ENCODE assay signal across 11 cellular contexts in the genomic region with DNA sequence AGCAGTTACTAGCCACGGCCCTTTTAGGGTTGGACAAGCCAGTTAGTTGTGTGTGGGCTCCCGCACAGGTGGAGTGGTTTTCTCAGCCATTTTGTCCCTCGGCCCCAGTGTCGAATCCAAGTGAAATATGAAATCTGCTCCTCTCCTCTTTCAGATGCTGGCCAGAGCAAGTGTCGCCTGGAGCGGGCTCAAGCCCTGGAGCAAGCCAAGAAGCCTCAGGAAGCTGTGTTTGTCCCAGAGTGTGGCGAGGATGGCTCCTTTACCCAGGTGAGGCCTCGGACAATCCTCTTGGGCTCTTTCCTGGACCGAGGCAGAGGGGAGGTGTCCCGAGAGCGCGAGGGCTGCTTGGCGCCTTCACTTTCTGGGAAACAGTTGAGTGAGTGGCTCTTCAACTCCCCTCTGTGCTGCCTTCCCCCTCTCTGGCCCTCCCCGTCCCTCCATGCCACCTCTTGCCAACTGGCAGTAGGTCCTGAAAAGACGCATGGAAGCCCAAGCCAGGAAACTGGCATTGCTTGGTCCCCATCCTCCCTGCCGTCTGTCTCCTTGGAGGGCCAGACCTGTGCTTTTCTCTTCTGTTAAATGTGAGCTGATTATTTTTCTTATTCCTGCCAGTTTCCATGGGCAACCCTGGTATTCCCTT.
"Had no signal": no experiment of that assay in that cellular context is flagged by ENCODE, and none has a peak within 500 bp of the region (broad histone marks: within the 10 kb centered on the region; RNA-seq: fewer than 3 reads in every experiment).

No MANE protein-coding gene starts in this region.

- H3K4me3 ChIP-seq: lower lobe of right lung, stomach, vagina had no signal

- H3K9me3 ChIP-seq: lower lobe of right lung, stomach, vagina had no signal

- ATAC-seq: activated CD4-positive, CD25-positive, alpha-beta regulatory T cell treated with anti-CD3 and anti-CD28 coated beads, Interleukin-2, amount 50 U/mL, for 24 hours; lower lobe of right lung; naive thymus-derived CD4-positive, alpha-beta T cell had no signal

- DNase-seq: activated T-cell treated with anti-CD3 and anti-CD28 coated beads, Interleukin-2, amount 50 U/mL, for 1 hour; brain microvascular endothelial cell; foreskin melanocyte; lower lobe of right lung; naive thymus-derived CD4-positive, alpha-beta T cell; stimulated activated CD4-positive, alpha-beta T cell treated with anti-CD3 and anti-CD28 coated beads, Interleukin-15, amount 100 ng/mL, for 24 hours; stimulated activated CD4-positive, alpha-beta T cell treated with anti-CD3 and anti-CD28 coated beads, Interleukin-4, amount 100 ng/mL, for 24 hours; stomach; SW 1271 had no signal

- H3K27me3 ChIP-seq: brain microvascular endothelial cell, vagina had no signal

- H3K4me1 ChIP-seq: lower lobe of right lung, stomach, vagina had no signal

- H3K27ac ChIP-seq: brain microvascular endothelial cell, lower lobe of right lung, stomach, vagina had no signal

- H3K36me3 ChIP-seq: brain microvascular endothelial cell, lower lobe of right lung, stomach, vagina had no signal
